Comparison of ENCODE assay signal across 21 cellular contexts in genomic region chr13:100941811-100942361, GRCh38.
"Had no signal": no experiment of that assay in that cellular context is flagged by ENCODE, and none has a peak within 500 bp of the region (broad histone marks: within the 10 kb centered on the region; RNA-seq: fewer than 3 reads in every experiment).

No MANE protein-coding gene starts in this region.

- H3K4me3 Mint-ChIP-seq: activated naive CD4-positive, alpha-beta T cell treated with anti-CD3 and anti-CD28 coated beads, Interleukin-2, amount 50 U/mL, for 24 hours; activated T-cell treated with anti-CD3 and anti-CD28 coated beads, Interleukin-2, amount 50 U/mL, for 72 hours; nephron progenitor cell; stimulated activated naive CD8-positive, alpha-beta T cell treated with anti-CD3 and anti-CD28 coated beads, Interleukin-15, amount 100 ng/mL, for 72 hours; type B pancreatic cell had no signal

- ATAC-seq: activated T-cell treated with anti-CD3 and anti-CD28 coated beads, Interleukin-2, amount 50 U/mL, for 72 hours; right cardiac atrium; stimulated activated naive CD8-positive, alpha-beta T cell treated with anti-CD3 and anti-CD28 coated beads, Interleukin-15, amount 100 ng/mL, for 72 hours had no signal

- H3K9me3 Mint-ChIP-seq: activated naive CD4-positive, alpha-beta T cell treated with anti-CD3 and anti-CD28 coated beads, Interleukin-2, amount 50 U/mL, for 24 hours; nephron progenitor cell; stimulated activated naive CD8-positive, alpha-beta T cell treated with anti-CD3 and anti-CD28 coated beads, Interleukin-15, amount 100 ng/mL, for 72 hours; type B pancreatic cell had no signal

- H3K9me3 ChIP-seq: ascending aorta, esophagus muscularis mucosa had no signal

- H3K27me3 ChIP-seq: ascending aorta, esophagus muscularis mucosa had no signal

- DNase-seq: activated CD4-positive, alpha-beta T cell treated with anti-CD3 and anti-CD28 coated beads for 1 hour; activated effector memory CD4-positive, alpha-beta T cell treated with anti-CD3 and anti-CD28 coated beads, Interleukin-2, amount 50 U/mL, for 16 hours; activated T-cell treated with anti-CD3 and anti-CD28 coated beads, Interleukin-2, amount 50 U/mL, for 72 hours; cerebellar nuclear complex; effector CD8-positive, alpha-beta T cell; nephron progenitor cell; occipital lobe; right cardiac atrium; small intestine; stimulated activated CD4-positive, alpha-beta T cell treated with anti-CD3 and anti-CD28 coated beads, Interleukin-15, amount 100 ng/mL, for 24 hours; stimulated activated CD4-positive, alpha-beta T cell treated with anti-CD3 and anti-CD28 coated beads, Interleukin-2, amount 100 ng/mL, for 48 hours; stimulated activated naive CD8-positive, alpha-beta T cell treated with anti-CD3 and anti-CD28 coated beads, Interleukin-15, amount 100 ng/mL, for 72 hours; T-helper 1 cell; T-helper 9 cell had no signal

- H3K4me3 ChIP-seq: ascending aorta, esophagus muscularis mucosa, lung had no signal

- H3K27ac ChIP-seq: ascending aorta, esophagus muscularis mucosa had no signal

- FAIRE-seq: bronchial epithelial cell, endothelial cell of umbilical vein, small intestine had no signal

- H3K36me3 Mint-ChIP-seq: activated naive CD4-positive, alpha-beta T cell treated with anti-CD3 and anti-CD28 coated beads, Interleukin-2, amount 50 U/mL, for 24 hours; type B pancreatic cell had no signal

- H3K4me1 ChIP-seq: ascending aorta, esophagus muscularis mucosa had no signal

- H3K27ac Mint-ChIP-seq: activated naive CD4-positive, alpha-beta T cell treated with anti-CD3 and anti-CD28 coated beads, Interleukin-2, amount 50 U/mL, for 24 hours; activated T-cell treated with anti-CD3 and anti-CD28 coated beads, Interleukin-2, amount 50 U/mL, for 72 hours; stimulated activated naive CD8-positive, alpha-beta T cell treated with anti-CD3 and anti-CD28 coated beads, Interleukin-15, amount 100 ng/mL, for 72 hours; type B pancreatic cell had no signal

- H3K4me1 Mint-ChIP-seq: activated naive CD4-positive, alpha-beta T cell treated with anti-CD3 and anti-CD28 coated beads, Interleukin-2, amount 50 U/mL, for 24 hours; stimulated activated naive CD8-positive, alpha-beta T cell treated with anti-CD3 and anti-CD28 coated beads, Interleukin-15, amount 100 ng/mL, for 72 hours had no signal

- H3K36me3 ChIP-seq: ascending aorta, esophagus muscularis mucosa had no signal
